In the genomic region with DNA sequence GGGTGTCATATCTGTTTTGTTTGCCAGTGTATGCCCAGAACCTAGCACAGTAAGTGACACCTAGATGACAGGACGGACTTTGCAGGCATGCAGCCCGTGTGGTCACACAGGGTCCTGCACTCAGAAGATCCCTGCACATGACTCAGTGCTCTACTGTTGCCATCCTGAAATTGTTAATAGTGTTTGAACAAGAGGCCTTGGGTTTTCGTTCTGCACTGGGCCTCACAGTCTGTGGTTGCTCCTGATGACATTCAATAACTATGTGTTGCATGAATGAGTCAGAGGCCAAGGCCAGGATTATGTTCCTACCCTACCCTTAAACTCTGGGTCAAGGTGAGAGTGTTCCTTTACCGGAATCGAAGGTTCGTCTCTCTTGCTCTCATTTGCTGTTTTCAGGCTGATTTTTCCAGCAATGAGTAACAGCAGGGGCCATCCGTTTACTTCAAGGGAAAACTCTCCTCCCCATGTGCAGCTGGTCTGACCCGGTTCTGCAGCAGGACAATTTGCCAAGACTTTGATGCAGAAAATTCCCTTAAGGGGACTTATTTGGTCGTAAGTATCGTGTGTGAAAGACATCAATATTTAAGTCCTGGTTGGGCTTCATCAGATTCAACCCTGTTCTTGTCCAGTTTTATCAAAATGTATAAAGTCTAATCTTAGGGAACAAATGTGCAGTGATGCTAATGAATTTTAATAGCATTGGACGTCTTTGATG, we compare ENCODE assay signal across 1 cellular context.
TF ChIP-seq lines count a peak whose summit lies in the region.

No MANE protein-coding gene starts in this region.

TF ChIP-seq in HepG2, 621 proteins besides CTCF, POLR2A, EP300 and RAD21 (continued from another document and continues in another):
- TF ChIP-seq, protein P1, sequence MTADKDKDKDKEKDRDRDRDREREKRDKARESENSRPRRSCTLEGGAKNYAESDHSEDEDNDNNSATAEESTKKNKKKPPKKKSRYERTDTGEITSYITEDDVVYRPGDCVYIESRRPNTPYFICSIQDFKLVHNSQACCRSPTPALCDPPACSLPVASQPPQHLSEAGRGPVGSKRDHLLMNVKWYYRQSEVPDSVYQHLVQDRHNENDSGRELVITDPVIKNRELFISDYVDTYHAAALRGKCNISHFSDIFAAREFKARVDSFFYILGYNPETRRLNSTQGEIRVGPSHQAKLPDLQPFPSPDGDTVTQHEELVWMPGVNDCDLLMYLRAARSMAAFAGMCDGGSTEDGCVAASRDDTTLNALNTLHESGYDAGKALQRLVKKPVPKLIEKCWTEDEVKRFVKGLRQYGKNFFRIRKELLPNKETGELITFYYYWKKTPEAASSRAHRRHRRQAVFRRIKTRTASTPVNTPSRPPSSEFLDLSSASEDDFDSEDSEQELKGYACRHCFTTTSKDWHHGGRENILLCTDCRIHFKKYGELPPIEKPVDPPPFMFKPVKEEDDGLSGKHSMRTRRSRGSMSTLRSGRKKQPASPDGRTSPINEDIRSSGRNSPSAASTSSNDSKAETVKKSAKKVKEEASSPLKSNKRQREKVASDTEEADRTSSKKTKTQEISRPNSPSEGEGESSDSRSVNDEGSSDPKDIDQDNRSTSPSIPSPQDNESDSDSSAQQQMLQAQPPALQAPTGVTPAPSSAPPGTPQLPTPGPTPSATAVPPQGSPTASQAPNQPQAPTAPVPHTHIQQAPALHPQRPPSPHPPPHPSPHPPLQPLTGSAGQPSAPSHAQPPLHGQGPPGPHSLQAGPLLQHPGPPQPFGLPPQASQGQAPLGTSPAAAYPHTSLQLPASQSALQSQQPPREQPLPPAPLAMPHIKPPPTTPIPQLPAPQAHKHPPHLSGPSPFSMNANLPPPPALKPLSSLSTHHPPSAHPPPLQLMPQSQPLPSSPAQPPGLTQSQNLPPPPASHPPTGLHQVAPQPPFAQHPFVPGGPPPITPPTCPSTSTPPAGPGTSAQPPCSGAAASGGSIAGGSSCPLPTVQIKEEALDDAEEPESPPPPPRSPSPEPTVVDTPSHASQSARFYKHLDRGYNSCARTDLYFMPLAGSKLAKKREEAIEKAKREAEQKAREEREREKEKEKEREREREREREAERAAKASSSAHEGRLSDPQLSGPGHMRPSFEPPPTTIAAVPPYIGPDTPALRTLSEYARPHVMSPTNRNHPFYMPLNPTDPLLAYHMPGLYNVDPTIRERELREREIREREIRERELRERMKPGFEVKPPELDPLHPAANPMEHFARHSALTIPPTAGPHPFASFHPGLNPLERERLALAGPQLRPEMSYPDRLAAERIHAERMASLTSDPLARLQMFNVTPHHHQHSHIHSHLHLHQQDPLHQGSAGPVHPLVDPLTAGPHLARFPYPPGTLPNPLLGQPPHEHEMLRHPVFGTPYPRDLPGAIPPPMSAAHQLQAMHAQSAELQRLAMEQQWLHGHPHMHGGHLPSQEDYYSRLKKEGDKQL (CRISPR knock-in tag; IDR thresholded peaks at IDR 0.05; ENCODE audit: low read depth), result peak; percentile 95
- TF ChIP-seq ZNF773 (CRISPR knock-in tag; IDR thresholded peaks at IDR 0.05; ENCODE audit: borderline replicate concordance), result 0 out of 2 replicates have a peak, but pooled peaks have one; percentile 13
- TF ChIP-seq, protein P2, sequence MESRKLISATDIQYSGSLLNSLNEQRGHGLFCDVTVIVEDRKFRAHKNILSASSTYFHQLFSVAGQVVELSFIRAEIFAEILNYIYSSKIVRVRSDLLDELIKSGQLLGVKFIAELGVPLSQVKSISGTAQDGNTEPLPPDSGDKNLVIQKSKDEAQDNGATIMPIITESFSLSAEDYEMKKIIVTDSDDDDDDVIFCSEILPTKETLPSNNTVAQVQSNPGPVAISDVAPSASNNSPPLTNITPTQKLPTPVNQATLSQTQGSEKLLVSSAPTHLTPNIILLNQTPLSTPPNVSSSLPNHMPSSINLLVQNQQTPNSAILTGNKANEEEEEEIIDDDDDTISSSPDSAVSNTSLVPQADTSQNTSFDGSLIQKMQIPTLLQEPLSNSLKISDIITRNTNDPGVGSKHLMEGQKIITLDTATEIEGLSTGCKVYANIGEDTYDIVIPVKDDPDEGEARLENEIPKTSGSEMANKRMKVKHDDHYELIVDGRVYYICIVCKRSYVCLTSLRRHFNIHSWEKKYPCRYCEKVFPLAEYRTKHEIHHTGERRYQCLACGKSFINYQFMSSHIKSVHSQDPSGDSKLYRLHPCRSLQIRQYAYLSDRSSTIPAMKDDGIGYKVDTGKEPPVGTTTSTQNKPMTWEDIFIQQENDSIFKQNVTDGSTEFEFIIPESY (CRISPR knock-in tag; IDR thresholded peaks at IDR 0.05), result peak; percentile 84
- TF ChIP-seq, protein P3, sequence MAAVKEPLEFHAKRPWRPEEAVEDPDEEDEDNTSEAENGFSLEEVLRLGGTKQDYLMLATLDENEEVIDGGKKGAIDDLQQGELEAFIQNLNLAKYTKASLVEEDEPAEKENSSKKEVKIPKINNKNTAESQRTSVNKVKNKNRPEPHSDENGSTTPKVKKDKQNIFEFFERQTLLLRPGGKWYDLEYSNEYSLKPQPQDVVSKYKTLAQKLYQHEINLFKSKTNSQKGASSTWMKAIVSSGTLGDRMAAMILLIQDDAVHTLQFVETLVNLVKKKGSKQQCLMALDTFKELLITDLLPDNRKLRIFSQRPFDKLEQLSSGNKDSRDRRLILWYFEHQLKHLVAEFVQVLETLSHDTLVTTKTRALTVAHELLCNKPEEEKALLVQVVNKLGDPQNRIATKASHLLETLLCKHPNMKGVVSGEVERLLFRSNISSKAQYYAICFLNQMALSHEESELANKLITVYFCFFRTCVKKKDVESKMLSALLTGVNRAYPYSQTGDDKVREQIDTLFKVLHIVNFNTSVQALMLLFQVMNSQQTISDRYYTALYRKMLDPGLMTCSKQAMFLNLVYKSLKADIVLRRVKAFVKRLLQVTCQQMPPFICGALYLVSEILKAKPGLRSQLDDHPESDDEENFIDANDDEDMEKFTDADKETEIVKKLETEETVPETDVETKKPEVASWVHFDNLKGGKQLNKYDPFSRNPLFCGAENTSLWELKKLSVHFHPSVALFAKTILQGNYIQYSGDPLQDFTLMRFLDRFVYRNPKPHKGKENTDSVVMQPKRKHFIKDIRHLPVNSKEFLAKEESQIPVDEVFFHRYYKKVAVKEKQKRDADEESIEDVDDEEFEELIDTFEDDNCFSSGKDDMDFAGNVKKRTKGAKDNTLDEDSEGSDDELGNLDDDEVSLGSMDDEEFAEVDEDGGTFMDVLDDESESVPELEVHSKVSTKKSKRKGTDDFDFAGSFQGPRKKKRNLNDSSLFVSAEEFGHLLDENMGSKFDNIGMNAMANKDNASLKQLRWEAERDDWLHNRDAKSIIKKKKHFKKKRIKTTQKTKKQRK (IDR thresholded peaks at IDR 0.05; ENCODE audit: low read length), result 0 out of 2 replicates have a peak, but pooled peaks have one; percentile 25
- no peak for TF ChIP-seq ZIK1 (CRISPR knock-in tag; IDR thresholded peaks at IDR 0.05; ENCODE audit: borderline replicate concordance, low read depth)
- no peak for TF ChIP-seq REL (CRISPR knock-in tag; conservative IDR thresholded peaks at IDR 0.05)
- TF ChIP-seq, protein P4, sequence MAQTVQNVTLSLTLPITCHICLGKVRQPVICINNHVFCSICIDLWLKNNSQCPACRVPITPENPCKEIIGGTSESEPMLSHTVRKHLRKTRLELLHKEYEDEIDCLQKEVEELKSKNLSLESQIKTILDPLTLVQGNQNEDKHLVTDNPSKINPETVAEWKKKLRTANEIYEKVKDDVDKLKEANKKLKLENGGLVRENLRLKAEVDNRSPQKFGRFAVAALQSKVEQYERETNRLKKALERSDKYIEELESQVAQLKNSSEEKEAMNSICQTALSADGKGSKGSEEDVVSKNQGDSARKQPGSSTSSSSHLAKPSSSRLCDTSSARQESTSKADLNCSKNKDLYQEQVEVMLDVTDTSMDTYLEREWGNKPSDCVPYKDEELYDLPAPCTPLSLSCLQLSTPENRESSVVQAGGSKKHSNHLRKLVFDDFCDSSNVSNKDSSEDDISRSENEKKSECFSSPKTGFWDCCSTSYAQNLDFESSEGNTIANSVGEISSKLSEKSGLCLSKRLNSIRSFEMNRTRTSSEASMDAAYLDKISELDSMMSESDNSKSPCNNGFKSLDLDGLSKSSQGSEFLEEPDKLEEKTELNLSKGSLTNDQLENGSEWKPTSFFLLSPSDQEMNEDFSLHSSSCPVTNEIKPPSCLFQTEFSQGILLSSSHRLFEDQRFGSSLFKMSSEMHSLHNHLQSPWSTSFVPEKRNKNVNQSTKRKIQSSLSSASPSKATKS (CRISPR knock-in tag; IDR thresholded peaks at IDR 0.05), result no peak
- TF ChIP-seq, protein P5, sequence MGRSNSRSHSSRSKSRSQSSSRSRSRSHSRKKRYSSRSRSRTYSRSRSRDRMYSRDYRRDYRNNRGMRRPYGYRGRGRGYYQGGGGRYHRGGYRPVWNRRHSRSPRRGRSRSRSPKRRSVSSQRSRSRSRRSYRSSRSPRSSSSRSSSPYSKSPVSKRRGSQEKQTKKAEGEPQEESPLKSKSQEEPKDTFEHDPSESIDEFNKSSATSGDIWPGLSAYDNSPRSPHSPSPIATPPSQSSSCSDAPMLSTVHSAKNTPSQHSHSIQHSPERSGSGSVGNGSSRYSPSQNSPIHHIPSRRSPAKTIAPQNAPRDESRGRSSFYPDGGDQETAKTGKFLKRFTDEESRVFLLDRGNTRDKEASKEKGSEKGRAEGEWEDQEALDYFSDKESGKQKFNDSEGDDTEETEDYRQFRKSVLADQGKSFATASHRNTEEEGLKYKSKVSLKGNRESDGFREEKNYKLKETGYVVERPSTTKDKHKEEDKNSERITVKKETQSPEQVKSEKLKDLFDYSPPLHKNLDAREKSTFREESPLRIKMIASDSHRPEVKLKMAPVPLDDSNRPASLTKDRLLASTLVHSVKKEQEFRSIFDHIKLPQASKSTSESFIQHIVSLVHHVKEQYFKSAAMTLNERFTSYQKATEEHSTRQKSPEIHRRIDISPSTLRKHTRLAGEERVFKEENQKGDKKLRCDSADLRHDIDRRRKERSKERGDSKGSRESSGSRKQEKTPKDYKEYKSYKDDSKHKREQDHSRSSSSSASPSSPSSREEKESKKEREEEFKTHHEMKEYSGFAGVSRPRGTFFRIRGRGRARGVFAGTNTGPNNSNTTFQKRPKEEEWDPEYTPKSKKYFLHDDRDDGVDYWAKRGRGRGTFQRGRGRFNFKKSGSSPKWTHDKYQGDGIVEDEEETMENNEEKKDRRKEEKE (IDR thresholded peaks at IDR 0.05), result no peak
- TF ChIP-seq TRIM24 (CRISPR knock-in tag; IDR thresholded peaks at IDR 0.05), result peak; percentile 76; the same call in 1 of the 2 replicates
- TF ChIP-seq ZNF7 (CRISPR knock-in tag; IDR thresholded peaks at IDR 0.05), result no peak
- TF ChIP-seq, protein P6, sequence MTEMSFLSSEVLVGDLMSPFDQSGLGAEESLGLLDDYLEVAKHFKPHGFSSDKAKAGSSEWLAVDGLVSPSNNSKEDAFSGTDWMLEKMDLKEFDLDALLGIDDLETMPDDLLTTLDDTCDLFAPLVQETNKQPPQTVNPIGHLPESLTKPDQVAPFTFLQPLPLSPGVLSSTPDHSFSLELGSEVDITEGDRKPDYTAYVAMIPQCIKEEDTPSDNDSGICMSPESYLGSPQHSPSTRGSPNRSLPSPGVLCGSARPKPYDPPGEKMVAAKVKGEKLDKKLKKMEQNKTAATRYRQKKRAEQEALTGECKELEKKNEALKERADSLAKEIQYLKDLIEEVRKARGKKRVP (CRISPR knock-in tag; IDR thresholded peaks at IDR 0.05), result peak in 1 of 2 experiments; percentile 93; a peak in 2 of 4 replicates
- TF ChIP-seq TCF7 (IDR thresholded peaks at IDR 0.05; ENCODE audit: low read depth), result peak; percentile 84
- no peak for TF ChIP-seq NFIB (CRISPR knock-in tag; IDR thresholded peaks at IDR 0.05; ENCODE audit: borderline replicate concordance)
- peak; percentile 89; the same call in 1 of the 3 replicates for TF ChIP-seq MXI1 (IDR thresholded peaks at IDR 0.05; ENCODE audit: borderline replicate concordance, low read depth, low read length)
- TF ChIP-seq, protein P7, sequence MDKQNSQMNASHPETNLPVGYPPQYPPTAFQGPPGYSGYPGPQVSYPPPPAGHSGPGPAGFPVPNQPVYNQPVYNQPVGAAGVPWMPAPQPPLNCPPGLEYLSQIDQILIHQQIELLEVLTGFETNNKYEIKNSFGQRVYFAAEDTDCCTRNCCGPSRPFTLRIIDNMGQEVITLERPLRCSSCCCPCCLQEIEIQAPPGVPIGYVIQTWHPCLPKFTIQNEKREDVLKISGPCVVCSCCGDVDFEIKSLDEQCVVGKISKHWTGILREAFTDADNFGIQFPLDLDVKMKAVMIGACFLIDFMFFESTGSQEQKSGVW (CRISPR knock-in tag; IDR thresholded peaks at IDR 0.05; ENCODE audit: borderline replicate concordance), result no peak
- TF ChIP-seq ZNF775 (CRISPR knock-in tag; IDR thresholded peaks at IDR 0.05; ENCODE audit: borderline replicate concordance), result 0 out of 2 replicates have a peak, but pooled peaks have one; percentile 41
- TF ChIP-seq HOXA9 (CRISPR knock-in tag; IDR thresholded peaks at IDR 0.05; ENCODE audit: borderline replicate concordance), result no peak; the same call in 1 of the 2 replicates
- TF ChIP-seq ZNF772 (CRISPR knock-in tag; IDR thresholded peaks at IDR 0.05), result peak; percentile 93
- TF ChIP-seq PAX8 (CRISPR knock-in tag; IDR thresholded peaks at IDR 0.05; ENCODE audit: borderline replicate concordance), result peak; percentile 88; the same call in 1 of the 2 replicates
- TF ChIP-seq ZNF562 (CRISPR knock-in tag; IDR thresholded peaks at IDR 0.05; ENCODE audit: borderline replicate concordance), result no peak
- TF ChIP-seq BRCA1 (CRISPR knock-in tag; IDR thresholded peaks at IDR 0.05), result peak; percentile 91
- no peak for TF ChIP-seq SCMH1 (CRISPR knock-in tag; IDR thresholded peaks at IDR 0.05; ENCODE audit: borderline replicate concordance)
- TF ChIP-seq, protein P8, sequence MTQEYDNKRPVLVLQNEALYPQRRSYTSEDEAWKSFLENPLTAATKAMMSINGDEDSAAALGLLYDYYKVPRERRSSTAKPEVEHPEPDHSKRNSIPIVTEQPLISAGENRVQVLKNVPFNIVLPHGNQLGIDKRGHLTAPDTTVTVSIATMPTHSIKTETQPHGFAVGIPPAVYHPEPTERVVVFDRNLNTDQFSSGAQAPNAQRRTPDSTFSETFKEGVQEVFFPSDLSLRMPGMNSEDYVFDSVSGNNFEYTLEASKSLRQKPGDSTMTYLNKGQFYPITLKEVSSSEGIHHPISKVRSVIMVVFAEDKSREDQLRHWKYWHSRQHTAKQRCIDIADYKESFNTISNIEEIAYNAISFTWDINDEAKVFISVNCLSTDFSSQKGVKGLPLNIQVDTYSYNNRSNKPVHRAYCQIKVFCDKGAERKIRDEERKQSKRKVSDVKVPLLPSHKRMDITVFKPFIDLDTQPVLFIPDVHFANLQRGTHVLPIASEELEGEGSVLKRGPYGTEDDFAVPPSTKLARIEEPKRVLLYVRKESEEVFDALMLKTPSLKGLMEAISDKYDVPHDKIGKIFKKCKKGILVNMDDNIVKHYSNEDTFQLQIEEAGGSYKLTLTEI (CRISPR knock-in tag; conservative IDR thresholded peaks at IDR 0.05), result no peak
- TF ChIP-seq HOXA3 (CRISPR knock-in tag; IDR thresholded peaks at IDR 0.05), result peak; percentile 92
- TF ChIP-seq ETV5 (CRISPR knock-in tag; IDR thresholded peaks at IDR 0.05; ENCODE audit: borderline replicate concordance), result peak; percentile 89
- TF ChIP-seq PITX1 (CRISPR knock-in tag; IDR thresholded peaks at IDR 0.05), result peak; percentile 95
- TF ChIP-seq, protein P9, sequence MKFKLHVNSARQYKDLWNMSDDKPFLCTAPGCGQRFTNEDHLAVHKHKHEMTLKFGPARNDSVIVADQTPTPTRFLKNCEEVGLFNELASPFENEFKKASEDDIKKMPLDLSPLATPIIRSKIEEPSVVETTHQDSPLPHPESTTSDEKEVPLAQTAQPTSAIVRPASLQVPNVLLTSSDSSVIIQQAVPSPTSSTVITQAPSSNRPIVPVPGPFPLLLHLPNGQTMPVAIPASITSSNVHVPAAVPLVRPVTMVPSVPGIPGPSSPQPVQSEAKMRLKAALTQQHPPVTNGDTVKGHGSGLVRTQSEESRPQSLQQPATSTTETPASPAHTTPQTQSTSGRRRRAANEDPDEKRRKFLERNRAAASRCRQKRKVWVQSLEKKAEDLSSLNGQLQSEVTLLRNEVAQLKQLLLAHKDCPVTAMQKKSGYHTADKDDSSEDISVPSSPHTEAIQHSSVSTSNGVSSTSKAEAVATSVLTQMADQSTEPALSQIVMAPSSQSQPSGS (CRISPR knock-in tag; IDR thresholded peaks at IDR 0.05), result peak; percentile 98
- TF ChIP-seq KDM3A (CRISPR knock-in tag; IDR thresholded peaks at IDR 0.05; ENCODE audit: low read depth), result peak; percentile 95
- TF ChIP-seq ZSCAN31 (CRISPR knock-in tag; IDR thresholded peaks at IDR 0.05; ENCODE audit: low read depth), result peak; percentile 86
- no peak for TF ChIP-seq HNRNPL (IDR thresholded peaks at IDR 0.05; ENCODE audit: low read depth, low read length)
